ENCODE assay signal across 10 cellular contexts in the genomic region with DNA sequence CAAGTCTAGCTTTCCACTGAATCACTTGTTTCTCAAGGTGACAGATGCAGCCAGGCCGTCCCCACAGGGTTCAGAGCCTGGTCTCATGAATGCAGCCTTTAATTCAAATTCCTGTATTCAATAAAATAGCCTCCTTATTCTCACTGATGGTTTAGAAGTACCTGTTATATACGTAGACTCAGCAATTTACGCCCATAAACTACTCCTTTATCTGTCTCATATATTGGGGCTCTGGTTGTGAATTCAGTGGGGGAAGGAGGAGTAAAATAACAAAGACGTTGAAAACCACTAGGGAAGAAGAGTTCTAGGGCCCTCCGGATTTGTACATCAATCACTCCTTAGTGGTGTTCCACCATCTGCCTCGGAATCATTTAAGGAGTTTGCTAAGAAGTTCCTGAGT. TPM values are rescaled to one million over a fixed set of nuclear protein-coding genes. Genes with fewer than 3 reads are reported as not detected.
DNase-seq lines count a peak whose midpoint lies in the region; ATAC-seq and TF ChIP-seq lines count a peak whose summit lies in the region.
"Had no signal": no experiment of that assay in that cellular context is flagged by ENCODE, and none has a peak within 500 bp of the region (broad histone marks: within the 10 kb centered on the region; RNA-seq: fewer than 3 reads in every experiment).

No MANE protein-coding gene starts in this region.

- H3K27ac Mint-ChIP-seq in CD4-positive, alpha-beta T cell, result no peak overlapping the region

- TF ChIP-seq CTCF in CD4-positive, alpha-beta T cell (IDR thresholded peaks at IDR 0.05), result no peak
- TF ChIP-seq CTCF in esophagus squamous epithelium (IDR thresholded peaks at IDR 0.05) (no peak), parathyroid adenoma (IDR thresholded peaks at IDR 0.05) (no peak), spleen (IDR thresholded peaks at IDR 0.05 in 8 of 11, conservative IDR thresholded peaks at IDR 0.05 in 3 of 11) (no peak)

- POLR2A ChIA-PET in CD4-positive, alpha-beta T cell (lab: Charles Lee), result interaction anchor here (0.6 kb wide), 1 partner anchor 15 kb away, joined by 3 read pairs; no protein-coding TSS in a partner anchor

- H3K4me2 ChIP-seq in parathyroid adenoma (ENCODE audit: low read length), result peak overlapping the region; percentile 83

- no peak overlapping the region for H2AFZ ChIP-seq in parathyroid adenoma

- H3K4me1 ChIP-seq in esophagus squamous epithelium, result peaks cover 8 to 29% (median 9%) of the 10 kb centered on the region in 3 donors
- peaks cover 2% of the 10 kb centered on the region for H3K4me1 ChIP-seq in parathyroid adenoma
- H3K4me1 ChIP-seq in spleen, result peaks cover 0 to 22% (median 20%) of the 10 kb centered on the region in 6 donors

- H3K4me3 Mint-ChIP-seq in CD4-positive, alpha-beta T cell, result peak overlapping the region; percentile 14

- peaks cover 48% of the 10 kb centered on the region for H3K27me3 ChIP-seq in CD4-positive, alpha-beta T cell (ENCODE audit: control insufficient read depth, insufficient read depth, low read length)
- H3K27me3 ChIP-seq in esophagus squamous epithelium, result peaks cover 0 to 27% (median 0%) of the 10 kb centered on the region in 4 donors
- no peaks in the 10 kb centered on the region for H3K27me3 ChIP-seq in parathyroid adenoma (ENCODE audit: control insufficient read depth, insufficient read depth, low read length)
- peaks cover 0 to 58% (median 21%) of the 10 kb centered on the region in 7 donors for H3K27me3 ChIP-seq in spleen (replicated peaks in 1 of 7)

- H3K36me3 Mint-ChIP-seq in CD4-positive, alpha-beta T cell (ENCODE audit: low read depth), result no peaks in the 10 kb centered on the region

- no peak for ATAC-seq in CD4-positive, alpha-beta T cell (ENCODE audit: poor library complexity)
- no peak for ATAC-seq in GM19324 (IDR thresholded peaks at IDR 0.05; ENCODE audit: low FRiP score, unreplicated experiment)
- ATAC-seq in HG02852 (IDR thresholded peaks at IDR 0.05; ENCODE audit: unreplicated experiment), result no peak

- no peaks in the 10 kb centered on the region for H3K9me3 ChIP-seq in CD4-positive, alpha-beta T cell (ENCODE audit: control insufficient read depth, low read length)
- H3K9me3 ChIP-seq in esophagus squamous epithelium, result no peaks in the 10 kb centered on the region
- no peaks in the 10 kb centered on the region for H3K9me3 ChIP-seq in parathyroid adenoma (ENCODE audit: control insufficient read depth, low read length)
- H3K9me3 ChIP-seq in spleen, result no peaks in the 10 kb centered on the region

- CTCF ChIA-PET in CD4-positive, alpha-beta T cell (lab: Charles Lee), result no interaction called here

- no peak overlapping the region for H3K9ac ChIP-seq in parathyroid adenoma

- H3K79me2 ChIP-seq in parathyroid adenoma, result no peaks in the 10 kb centered on the region

- H3K27ac ChIP-seq in CD4-positive, alpha-beta T cell (ENCODE audit: low read depth, low read length), result no peak overlapping the region
- H3K27ac ChIP-seq in esophagus squamous epithelium (peak overlapping the region in 2 of 4 donors; percentile 87 to 89), parathyroid adenoma (no peak overlapping the region), spleen (no peak overlapping the region)

- intact Hi-C loops in CD4-positive, alpha-beta T cell (cut with DNase I, micrococcal nuclease), result no loop called here
- intact Hi-C loops in esophagus squamous epithelium (cut with DNase I), result no loop called here
- intact Hi-C loops in spleen (cut with DNase I; ENCODE audit: low total_unique reads), result no loop called here

- DNase-seq in CD4-positive, alpha-beta T cell, result no peak
- DNase-seq in NCI-H524 (lab: John Stamatoyannopoulos, UW), result peak; percentile 47 to 89
- no peak for DNase-seq in esophagus squamous epithelium (lab: John Stamatoyannopoulos, UW)
- DNase-seq in spleen, result no peak
- no peak for DNase-seq in activated CD4-positive, alpha-beta T cell treated with anti-CD3 and anti-CD28 coated beads, Interleukin-2, amount 50 U/mL, for 4 hours
- DNase-seq: activated CD4-positive, CD25-positive, alpha-beta regulatory T cell treated with anti-CD3 and anti-CD28 coated beads, Interleukin-2, amount 50 U/mL, for 72 hours; GF-D8 had no signal

- peaks cover 0 to 21% (median 0%) of the 10 kb centered on the region in 3 donors for H3K36me3 ChIP-seq in esophagus squamous epithelium
- no peaks in the 10 kb centered on the region for H3K36me3 ChIP-seq in parathyroid adenoma (ENCODE audit: control insufficient read depth, insufficient read depth, low read length)
- H3K36me3 ChIP-seq in spleen, result peaks cover 0 to 12% (median 0%) of the 10 kb centered on the region in 6 donors

- H3K9me3 Mint-ChIP-seq in CD4-positive, alpha-beta T cell, result no peaks in the 10 kb centered on the region

- peaks cover 45% of the 10 kb centered on the region for H3K27me3 Mint-ChIP-seq in CD4-positive, alpha-beta T cell

- H3K4me3 ChIP-seq in esophagus squamous epithelium (peak overlapping the region in 3 of 4 donors; percentile 54 to 79 (median 79)), parathyroid adenoma (ENCODE audit: low read depth, low read length) (no peak overlapping the region), spleen (peak overlapping the region in 4 of 8 donors; percentile 48 to 78 (median 64))

- no peak for TF ChIP-seq POLR2A in esophagus squamous epithelium (IDR thresholded peaks at IDR 0.05)
- no peak for TF ChIP-seq POLR2A in spleen (IDR thresholded peaks at IDR 0.05)

- no peaks in the 10 kb centered on the region for H3K4me1 Mint-ChIP-seq in CD4-positive, alpha-beta T cell (ENCODE audit: low read depth)

- 83% methylated on average over 5 to 6 of the region's 6 CpGs for WGBS in esophagus squamous epithelium, 2 donors
- whole genome bisulfite sequencing in spleen, 5 donors, result 87 to 92% (median 90%) methylated on average over 6 of the region's 6 CpGs

RNA-seq across cellular contexts. Expression of gene OBSL1, which starts 1.7 kb away (rescaled TPM):
- under 1 TPM; 0.31 to 0.49 TPM for total RNA-seq in CD4-positive, alpha-beta T cell
- total RNA-seq in esophagus squamous epithelium, result 10 to 100 TPM in 3 of 4 donors, 1 to 10 TPM in 1; 7.0 to 38.9 (median 16.0) TPM
- total RNA-seq in spleen, result 10 to 100 TPM; 26.7 to 51.6 (median 31.1) TPM
- 10 to 100 TPM; 15.9 to 32.0 (median 27.6) TPM for polyA plus RNA-seq in spleen

RNA-seq across cellular contexts. Expression of gene INHA, which starts 2.5 kb away (rescaled TPM):
- total RNA-seq in CD4-positive, alpha-beta T cell, result not detected
- not detected for total RNA-seq in esophagus squamous epithelium
- total RNA-seq in spleen, result under 1 TPM in 1 of 7 donors, not detected in 6; 0.46 TPM
- under 1 TPM; 0.08 to 0.46 (median 0.16) TPM for polyA plus RNA-seq in spleen

RNA-seq across cellular contexts. Expression of gene TMEM198, which starts 25.8 kb away (rescaled TPM):
- total RNA-seq in CD4-positive, alpha-beta T cell, result under 1 TPM; 0.47 to 0.91 TPM
- total RNA-seq in esophagus squamous epithelium, result under 1 TPM; 0.62 to 0.87 (median 0.78) TPM
- 1 to 10 TPM in 5 of 7 donors, under 1 TPM in 2; 0.39 to 2.8 (median 1.1) TPM for total RNA-seq in spleen
- 1 to 10 TPM; 1.1 to 2.1 (median 1.5) TPM for polyA plus RNA-seq in spleen

RNA-seq across cellular contexts. Expression of gene CHPF, which starts 26.0 kb away (rescaled TPM):
- 1 to 10 TPM; 6.5 to 7.1 TPM for total RNA-seq in CD4-positive, alpha-beta T cell
- 10 to 100 TPM; 40.4 to 56.6 (median 52.6) TPM for total RNA-seq in esophagus squamous epithelium
- 10 to 100 TPM in 6 of 7 donors, 1 to 10 TPM in 1; 8.9 to 26.2 (median 15.4) TPM for total RNA-seq in spleen
- 1 to 10 TPM; 2.8 to 8.9 (median 4.8) TPM for polyA plus RNA-seq in spleen

RNA-seq across cellular contexts. Expression of gene STK11IP, which starts 28.0 kb away (rescaled TPM):
- 10 to 100 TPM; 23.9 to 27.2 TPM for total RNA-seq in CD4-positive, alpha-beta T cell
- 10 to 100 TPM; 12.3 to 21.3 (median 14.4) TPM for total RNA-seq in esophagus squamous epithelium
- total RNA-seq in spleen, result 10 to 100 TPM; 25.8 to 57.0 (median 35.9) TPM
- polyA plus RNA-seq in spleen, result 10 to 100 TPM; 15.8 to 40.8 (median 40.3) TPM

Comparison
In these comparisons a context has a peak if more than half of its experiments do, and no peak if none do; other contexts are left out.
1. DNase-seq: peak in NCI-H524 (2 of 2); none in CD4-positive, alpha-beta T cell (0 of 10), esophagus squamous epithelium (single experiment), spleen (single experiment) and activated CD4-positive, alpha-beta T cell treated with anti-CD3 and anti-CD28 coated beads, Interleukin-2, amount 50 U/mL, for 4 hours (0 of 2).
2. RNA of gene OBSL1, which starts 1.7 kb away (total RNA-seq): 26.7 to 51.6 TPM in spleen and 7.0 to 38.9 TPM in esophagus squamous epithelium; 0.31 to 0.49 TPM in CD4-positive, alpha-beta T cell; every median in the first group is over 4 times any median in the second.